17 cellular contexts compared by ENCODE assay signal in genomic region chr14:90692826-90693225, GRCh38.
"Had no signal": no experiment of that assay in that cellular context is flagged by ENCODE, and none has a peak within 500 bp of the region (broad histone marks: within the 10 kb centered on the region; RNA-seq: fewer than 3 reads in every experiment).

No MANE protein-coding gene starts in this region.

- ATAC-seq: activated T-helper 17 cell treated with anti-CD3 and anti-CD28 coated beads, Interleukin-2, amount 50 U/mL, for 72 hours; body of pancreas; left lobe of liver; mucosa of descending colon; natural killer cell; sciatic nerve had no signal

- H3K36me3 ChIP-seq: prostate gland had no signal

- H3K27me3 ChIP-seq: body of pancreas had no signal

- DNase-seq: activated CD4-positive, alpha-beta T cell treated with anti-CD3 and anti-CD28 coated beads for 4 hours; body of pancreas; cerebellar nuclear complex; erythroblast; head of caudate nucleus; islet precursor cell; mucosa of descending colon; natural killer cell; nucleus accumbens; stimulated activated CD4-positive, alpha-beta T cell treated with anti-CD3 and anti-CD28 coated beads, Interleukin-2, amount 100 ng/mL, for 48 hours; stimulated activated naive CD4-positive, alpha-beta T cell treated with Interleukin-2 at 50 U/mL for 16 hours; T-helper 9 cell; WERI-Rb-1 had no signal

- H3K4me3 ChIP-seq: body of pancreas, mucosa of descending colon, prostate gland had no signal

- H3K27ac ChIP-seq: body of pancreas, prostate gland, WERI-Rb-1 had no signal

- H3K9me3 ChIP-seq: body of pancreas, mucosa of descending colon, prostate gland had no signal
